8 cellular contexts compared by ENCODE assay signal in the genomic region with DNA sequence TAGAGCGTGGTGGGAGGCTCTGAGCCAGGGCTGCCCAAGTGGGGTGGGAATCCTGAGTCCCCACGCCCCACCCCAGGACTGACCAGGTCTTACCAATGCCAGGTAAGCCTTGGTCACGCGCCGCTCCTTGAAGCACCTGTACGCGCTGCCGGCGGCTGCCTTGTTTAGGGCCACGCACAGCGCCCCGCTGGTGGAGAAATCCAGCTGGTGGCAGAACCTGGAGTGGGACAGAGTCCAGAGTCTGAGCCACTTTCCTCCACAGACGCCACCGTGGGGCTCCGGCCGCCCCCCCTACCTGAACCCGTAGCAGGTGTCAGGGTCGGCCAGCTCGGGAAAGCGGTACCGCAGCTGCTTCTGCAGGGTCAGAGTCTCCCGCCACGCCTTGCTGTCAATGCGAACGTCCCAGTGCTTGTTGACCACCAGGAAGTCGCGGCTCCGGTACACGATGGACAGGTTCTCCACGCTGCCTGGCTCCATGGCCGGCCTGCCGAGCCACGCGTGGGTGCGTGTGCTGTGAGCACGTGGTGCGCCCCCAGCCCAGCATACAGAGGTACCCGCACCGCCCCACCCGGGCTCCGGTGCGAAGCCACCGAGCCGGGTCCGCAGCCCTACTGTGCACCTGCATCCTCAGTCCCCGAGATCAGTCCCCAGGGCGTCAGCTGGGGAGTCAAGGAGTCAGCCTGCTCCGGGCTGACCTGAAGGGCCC. TPM values are rescaled to one million over a fixed set of nuclear protein-coding genes. Genes with fewer than 3 reads are reported as not detected.
DNase-seq lines count a peak whose midpoint lies in the region; ATAC-seq and TF ChIP-seq lines count a peak whose summit lies in the region.

No MANE protein-coding gene starts in this region.

- 58% methylated on average over 48 of the region's 48 CpGs for WGBS in mesenchymal stem cell

- peak overlapping the region; percentile 88 for H3K4me3 Mint-ChIP-seq in stimulated activated naive CD8-positive, alpha-beta T cell treated with anti-CD3 and anti-CD28 coated beads, Interleukin-15, Interleukin-2, amounts not matched to agents 100 ng/mL and 50 ng/mL, for 24 hours

- TF ChIP-seq CTCF in ascending aorta (IDR thresholded peaks at IDR 0.05) = no peak

- H3K23ac ChIP-seq in mesenchymal stem cell (ENCODE audit: low read length in 2 of 2) = peak overlapping the region; percentile 23 to 30

- peak overlapping the region; percentile 75 for H4K8ac ChIP-seq in mesenchymal stem cell (ENCODE audit: low read length)

- H3K36me3 Mint-ChIP-seq in stimulated activated naive CD8-positive, alpha-beta T cell treated with anti-CD3 and anti-CD28 coated beads, Interleukin-15, Interleukin-2, amounts not matched to agents 100 ng/mL and 50 ng/mL, for 24 hours (ENCODE audit: low read depth) = peaks cover 10% of the 10 kb centered on the region

- no peaks in the 10 kb centered on the region for H3K27me3 Mint-ChIP-seq in stimulated activated naive CD8-positive, alpha-beta T cell treated with anti-CD3 and anti-CD28 coated beads, Interleukin-15, Interleukin-2, amounts not matched to agents 100 ng/mL and 50 ng/mL, for 24 hours

- ATAC-seq in stimulated activated naive CD8-positive, alpha-beta T cell treated with anti-CD3 and anti-CD28 coated beads, Interleukin-15, Interleukin-2, amounts not matched to agents 100 U/mL and 50 U/mL, for 24 hours = no peak

- no peak overlapping the region for H2BK120ac ChIP-seq in mesenchymal stem cell (ENCODE audit: low read depth, low read length)

- H3K27ac ChIP-seq in ascending aorta (peak overlapping the region in 1 of 2 donors; percentile 49), mesenchymal stem cell (ENCODE audit: low read length, poor library complexity, severe bottlenecking) (no peak overlapping the region)

- peak overlapping the region; percentile 74 to 99 for H3K4me3 ChIP-seq in ascending aorta
- peak overlapping the region; percentile 91 to 95 for H3K4me3 ChIP-seq in mesenchymal stem cell (ENCODE audit: insufficient read depth in 1 of 2, low read depth in 1 of 2, low read length in 2 of 2)

- H3K27me3 ChIP-seq in ascending aorta = no peaks in the 10 kb centered on the region
- H3K27me3 ChIP-seq in mesenchymal stem cell (ENCODE audit: control insufficient read depth in 1 of 2, insufficient read depth in 1 of 2, low read length in 2 of 2) = peaks cover under 1 to 14% of the 10 kb centered on the region in 2 experiments

- H3K14ac ChIP-seq in mesenchymal stem cell (ENCODE audit: low read length in 2 of 2) = peak overlapping the region in 1 of 2 experiments; percentile 88

- no peak overlapping the region for H2BK12ac ChIP-seq in mesenchymal stem cell (ENCODE audit: low read length in 2 of 2)

- no peaks in the 10 kb centered on the region for H3K9me3 Mint-ChIP-seq in stimulated activated naive CD8-positive, alpha-beta T cell treated with anti-CD3 and anti-CD28 coated beads, Interleukin-15, Interleukin-2, amounts not matched to agents 100 ng/mL and 50 ng/mL, for 24 hours

- no peak for DNase-seq in stimulated activated naive CD8-positive, alpha-beta T cell treated with anti-CD3 and anti-CD28 coated beads, Interleukin-15, Interleukin-2, amounts not matched to agents 100 U/mL and 50 U/mL, for 24 hours
- no peak for DNase-seq in ascending aorta (ENCODE audit: low spot score in 2 of 2)
- DNase-seq in mesenchymal stem cell = no peak
- DNase-seq in NCI-H1436 treated with DMSO at 0.1 percent for 48 hours (lab: John Stamatoyannopoulos, UW) = no peak
- no peak for DNase-seq in stimulated activated naive CD4-positive, alpha-beta T cell (lab: John Stamatoyannopoulos, UW)
- no peak for DNase-seq in DMS79 (lab: John Stamatoyannopoulos, UW)
- DNase-seq in NCI-H2081 (lab: John Stamatoyannopoulos, UW) = no peak

- H3K4me1 Mint-ChIP-seq in stimulated activated naive CD8-positive, alpha-beta T cell treated with anti-CD3 and anti-CD28 coated beads, Interleukin-15, Interleukin-2, amounts not matched to agents 100 ng/mL and 50 ng/mL, for 24 hours (ENCODE audit: low read depth) = peaks cover 7% of the 10 kb centered on the region

- peak overlapping the region; percentile 71 to 91 for H3K18ac ChIP-seq in mesenchymal stem cell (ENCODE audit: low read depth in 1 of 2, low read length in 2 of 2)

- peak overlapping the region in 1 of 2 experiments; percentile 51 for H3K4ac ChIP-seq in mesenchymal stem cell (ENCODE audit: low read depth in 1 of 2, low read length in 2 of 2)

- H2AK5ac ChIP-seq in mesenchymal stem cell (ENCODE audit: low read length, severe bottlenecking) = no peak overlapping the region

- H2BK5ac ChIP-seq in mesenchymal stem cell (ENCODE audit: low read depth, low read length, poor library complexity, severe bottlenecking) = no peak overlapping the region

- peak overlapping the region; percentile 47 for H4K91ac ChIP-seq in mesenchymal stem cell (ENCODE audit: low read length)

- peak overlapping the region; percentile 90 for H3K9ac ChIP-seq in mesenchymal stem cell (ENCODE audit: low read length)

- H3K79me1 ChIP-seq in mesenchymal stem cell (replicated peaks; ENCODE audit: low read length, poor library complexity, severe bottlenecking) = peaks cover 39% of the 10 kb centered on the region

- peak overlapping the region; percentile 30 for H2BK15ac ChIP-seq in mesenchymal stem cell (ENCODE audit: low read depth, poor library complexity, severe bottlenecking)

- peak overlapping the region; percentile 95 for H3K4me2 ChIP-seq in mesenchymal stem cell (ENCODE audit: low read length, poor library complexity, severe bottlenecking)

- intact Hi-C loops in ascending aorta (cut with DNase I) = loop anchor here (10.0 kb wide), 1 partner anchor 267 kb away; no protein-coding TSS in a partner anchor

- peak overlapping the region; percentile 56 for H2AFZ ChIP-seq in mesenchymal stem cell (ENCODE audit: low read depth, low read length)

- peak overlapping the region; percentile 83 for H3K27ac Mint-ChIP-seq in stimulated activated naive CD8-positive, alpha-beta T cell treated with anti-CD3 and anti-CD28 coated beads, Interleukin-15, Interleukin-2, amounts not matched to agents 100 ng/mL and 50 ng/mL, for 24 hours

- H3K9me3 ChIP-seq in ascending aorta (no peaks in the 10 kb centered on the region), mesenchymal stem cell (ENCODE audit: control insufficient read depth, low read length) (no peaks in the 10 kb centered on the region)

- H3K36me3 ChIP-seq in ascending aorta = peaks cover 0 to 9% of the 10 kb centered on the region in 2 donors
- H3K36me3 ChIP-seq in mesenchymal stem cell (ENCODE audit: control insufficient read depth in 1 of 2, insufficient read depth in 2 of 2, low read depth in 1 of 2, low read length in 2 of 2) = peaks cover 8 to 69% of the 10 kb centered on the region in 2 experiments

- peaks cover 7 to 17% of the 10 kb centered on the region in 2 donors for H3K4me1 ChIP-seq in ascending aorta
- peaks cover 35% of the 10 kb centered on the region for H3K4me1 ChIP-seq in mesenchymal stem cell (ENCODE audit: control insufficient read depth, insufficient read depth, low read depth, low read length)

RNA-seq across cellular contexts. Expression of a gene that starts 0.8 kb away (rescaled TPM):
- total RNA-seq in ascending aorta = 4.8 TPM
- polyA plus RNA-seq in mesenchymal stem cell (2013, experiment 1 of 2) = 20.2 TPM
- polyA plus RNA-seq in mesenchymal stem cell (2013, experiment 2 of 2) = 20.1 TPM

RNA-seq across cellular contexts. Expression of a gene that starts 1.0 kb away (rescaled TPM):
- 19.9 TPM for total RNA-seq in ascending aorta
- polyA plus RNA-seq in mesenchymal stem cell (2013, experiment 1 of 2) = 6.2 TPM
- 6.0 TPM for polyA plus RNA-seq in mesenchymal stem cell (2013, experiment 2 of 2)

RNA-seq across cellular contexts. Expression of a gene that starts 13.1 kb away (rescaled TPM):
- total RNA-seq in ascending aorta = not detected
- polyA plus RNA-seq in mesenchymal stem cell (2013, experiment 1 of 2) = not detected
- not detected for polyA plus RNA-seq in mesenchymal stem cell (2013, experiment 2 of 2)

RNA-seq across cellular contexts. Expression of a gene that starts 26.9 kb away (rescaled TPM):
- total RNA-seq in ascending aorta = 1.7 TPM
- polyA plus RNA-seq in mesenchymal stem cell (2013, experiment 1 of 2) = not detected
- polyA plus RNA-seq in mesenchymal stem cell (2013, experiment 2 of 2) = not detected

RNA-seq across cellular contexts. Expression of a gene that starts 46.6 kb away (rescaled TPM):
- total RNA-seq in ascending aorta = 103 TPM
- polyA plus RNA-seq in mesenchymal stem cell (2013, experiment 1 of 2) = 10.3 TPM
- 11.2 TPM for polyA plus RNA-seq in mesenchymal stem cell (2013, experiment 2 of 2)
